Comparison of ENCODE assay signal across 8 cellular contexts in genomic region chr18:79506191-79507075, GRCh38.
DNase-seq lines count a peak whose midpoint lies in the region; ATAC-seq and TF ChIP-seq lines count a peak whose summit lies in the region.

No MANE protein-coding gene starts in this region.

- H3K9me3 ChIP-seq in SJSA1 (replicated peaks) (no peaks in the 10 kb centered on the region), gastroesophageal sphincter (no peaks in the 10 kb centered on the region), sigmoid colon (no peaks in the 10 kb centered on the region)

- TF ChIP-seq EP300 in gastroesophageal sphincter (IDR thresholded peaks at IDR 0.05) (no peak), sigmoid colon (IDR thresholded peaks at IDR 0.05) (no peak)

- DNase-seq in SJSA1 (ENCODE audit: low read depth in 1 of 2, low spot score in 2 of 2) (peak; percentile 80 to 93), sigmoid colon (peak; percentile 86), COLO829 (ENCODE audit: low spot score) (no peak), SHP77 treated with DMSO at 0.1 percent for 48 hours (lab: John Stamatoyannopoulos, UW) (no peak), nucleus accumbens (lab: John Stamatoyannopoulos, UW) (no peak)

- no peaks in the 10 kb centered on the region for H3K27me3 ChIP-seq in SJSA1 (replicated peaks)
- no peaks in the 10 kb centered on the region for H3K27me3 ChIP-seq in gastroesophageal sphincter
- H3K27me3 ChIP-seq in sigmoid colon, result no peaks in the 10 kb centered on the region

- no peak for TF ChIP-seq POLR2A in gastroesophageal sphincter (IDR thresholded peaks at IDR 0.05)
- TF ChIP-seq POLR2A in sigmoid colon (IDR thresholded peaks at IDR 0.05), result no peak

- H3K4me1 ChIP-seq in SJSA1 (replicated peaks) (peaks cover 38% of the 10 kb centered on the region), gastroesophageal sphincter (peaks cover 2 to 39% (median 24%) of the 10 kb centered on the region in 3 donors), sigmoid colon (peaks cover 0 to 43% (median 32%) of the 10 kb centered on the region in 4 donors)

- ATAC-seq in GM21360 (IDR thresholded peaks at IDR 0.05; ENCODE audit: unreplicated experiment) (peak; percentile 59), gastroesophageal sphincter (peak; percentile 66), HG03139 (IDR thresholded peaks at IDR 0.05; ENCODE audit: unreplicated experiment) (no peak)

- H3K4me3 ChIP-seq in SJSA1 (no peak overlapping the region), gastroesophageal sphincter (peak overlapping the region in 1 of 2 donors; percentile 50), sigmoid colon (peak overlapping the region in 3 of 4 donors; percentile 39 to 44 (median 43))

- 61 to 77% methylated on average over 12 to 18 of the region's 20 CpGs for WGBS in gastroesophageal sphincter (ENCODE audit: low coverage in 1 of 2), 2 donors
- WGBS in sigmoid colon, 2 donors, result 53 to 79% methylated on average over 20 of the region's 20 CpGs

- intact Hi-C loops in sigmoid colon (cut with DNase I), result loop anchor here (1.0 to 10.0 kb wide), 3 partner anchors 9 to 442 kb away; partner anchors contain the start of genes ATP9B and NFATC1

- H3K27ac ChIP-seq in SJSA1, result peak overlapping the region; percentile 96
- H3K27ac ChIP-seq in gastroesophageal sphincter, result peak overlapping the region; percentile 81 to 92 (median 89)
- H3K27ac ChIP-seq in sigmoid colon, result peak overlapping the region; percentile 88 to 93 (median 90)

- no peak for TF ChIP-seq CTCF in gastroesophageal sphincter (IDR thresholded peaks at IDR 0.05)
- TF ChIP-seq CTCF in sigmoid colon (IDR thresholded peaks at IDR 0.05), result no peak

- H3K36me3 ChIP-seq in SJSA1 (no peaks in the 10 kb centered on the region), gastroesophageal sphincter (peaks cover 0 to 18% of the 10 kb centered on the region in 2 donors), sigmoid colon (no peaks in the 10 kb centered on the region)

Comparison
In these comparisons a context has a peak if more than half of its experiments do, and no peak if none do; other contexts are left out.
1. DNase-seq: peak in SJSA1 (2 of 2) and sigmoid colon (single experiment); none in COLO829 (single experiment), SHP77 treated with DMSO at 0.1 percent for 48 hours (single experiment) and nucleus accumbens (0 of 56).
2. Peak in every context shown above with its lines, with median percentiles within 50 percentile points of each other: H3K27ac ChIP-seq.